ENCODE assay signal across 14 cellular contexts in genomic region chr5:168583742-168584482, GRCh38. TPM values are rescaled to one million over a fixed set of nuclear protein-coding genes. Genes with fewer than 3 reads are reported as not detected.
DNase-seq lines count a peak whose midpoint lies in the region; ATAC-seq and TF ChIP-seq lines count a peak whose summit lies in the region.
"Had no signal": no experiment of that assay in that cellular context is flagged by ENCODE, and none has a peak within 500 bp of the region (broad histone marks: within the 10 kb centered on the region; RNA-seq: fewer than 3 reads in every experiment).

No MANE protein-coding gene starts in this region.

- intact Hi-C loops in OCI-LY7 (cut with micrococcal nuclease; ENCODE audit: unreplicated experiment) (no loop called here), Right ventricle myocardium inferior (cut with DNase I) (no loop called here), testis (cut with DNase I; ENCODE audit: low total_unique reads) (no loop called here)

- H3K4me3 ChIP-seq in OCI-LY7 (ENCODE audit: low read depth, low read length, poor library complexity, severe bottlenecking) (no peak overlapping the region), testis (no peak overlapping the region)
- H3K4me3 ChIP-seq: smooth muscle cell had no signal

- H3K27ac ChIP-seq in OCI-LY7 (ENCODE audit: low read depth, low read length, poor library complexity, severe bottlenecking) (no peak overlapping the region), testis (no peak overlapping the region)

- peaks cover 2% of the 10 kb centered on the region for H3K79me2 ChIP-seq in OCI-LY7 (ENCODE audit: insufficient read depth, low read depth, low read length)

- BruUV-seq in OCI-LY7 (replicated peaks; lab: Mats Ljungman, UMichigan), result no TSS peak

- CTCF ChIA-PET in OCI-LY7 (lab: Charles Lee; ENCODE audit: unreplicated experiment), result interaction anchor here (0.5 kb wide), 1 partner anchor 144 kb away, joined by 4 read pairs; no protein-coding TSS in a partner anchor

- H3K4me1 ChIP-seq in OCI-LY7 (ENCODE audit: insufficient read depth, low read length, poor library complexity, severe bottlenecking) (peaks cover 8% of the 10 kb centered on the region), testis (peaks cover 11% of the 10 kb centered on the region)

- no peak overlapping the region for H3K4me2 ChIP-seq in OCI-LY7 (ENCODE audit: low read length)
- H3K4me2 ChIP-seq: smooth muscle cell had no signal

- no peaks in the 10 kb centered on the region for H3K9me3 ChIP-seq in OCI-LY7 (ENCODE audit: low read length)
- H3K9me3 ChIP-seq in testis, result no peaks in the 10 kb centered on the region

- H4K20me1 ChIP-seq in OCI-LY7 (ENCODE audit: insufficient read depth, low read length), result peaks cover 1% of the 10 kb centered on the region

- TF ChIP-seq CTCF in OCI-LY7 (conservative IDR thresholded peaks at IDR 0.05; ENCODE audit: low read length) (no peak), testis (IDR thresholded peaks at IDR 0.05) (no peak)

- ATAC-seq in GM18517 (IDR thresholded peaks at IDR 0.05; ENCODE audit: unreplicated experiment) (peak; percentile 31), GM21447 (IDR thresholded peaks at IDR 0.05; ENCODE audit: unreplicated experiment) (peak; percentile 35), HG03103 (IDR thresholded peaks at IDR 0.05; ENCODE audit: low read depth, unreplicated experiment) (peak; percentile 23), Right ventricle myocardium inferior (no peak)
- ATAC-seq: naive thymus-derived CD4-positive, alpha-beta T cell had no signal

- H3K36me3 ChIP-seq in OCI-LY7 (ENCODE audit: insufficient read depth, low read length) (no peaks in the 10 kb centered on the region), testis (ENCODE audit: low read depth, missing control alignments) (no peaks in the 10 kb centered on the region)

- no peak for TF ChIP-seq POLR2A in testis (IDR thresholded peaks at IDR 0.05)

- POLR2A ChIA-PET in OCI-LY7 (lab: Charles Lee), result interaction anchor here (0.7 kb wide), 1 partner anchor 103 kb away, joined by 3 read pairs; no protein-coding TSS in a partner anchor

- DNase-seq in OCI-LY7 (ENCODE audit: low spot score) (no peak), amygdala (lab: John Stamatoyannopoulos, UW) (no peak), Right ventricle myocardium inferior (ENCODE audit: missing footprints) (no peak), hepatic stellate cell (ENCODE audit: low spot score) (no peak), testis (no peak)
- DNase-seq: activated CD4-positive, alpha-beta T cell treated with anti-CD3 and anti-CD28 coated beads for 1 hour; activated naive CD4-positive, alpha-beta T cell; CD8-positive, alpha-beta memory T cell; naive thymus-derived CD4-positive, alpha-beta T cell; NCI-H187 had no signal

- WGBS in testis, 2 donors, result 78 to 83% methylated on average over 2 of the region's 2 CpGs

- H2AFZ ChIP-seq in OCI-LY7 (ENCODE audit: low read length), result peak overlapping the region; percentile 21; the same call in 1 of the 2 replicates

- H3K9me2 ChIP-seq in OCI-LY7 (ENCODE audit: insufficient read depth, low read length), result no peaks in the 10 kb centered on the region

- H3K27me3 ChIP-seq in testis, result no peaks in the 10 kb centered on the region

RNA-seq across cellular contexts. Expression of gene PANK3, which starts 4.7 kb away (rescaled TPM):
- total RNA-seq in OCI-LY7 (2014; rRNA removed; shearing (Covaris generic)), result 33.9 and 36.0 TPM in 2 replicates
- 72.3 and 76.6 TPM in 2 replicates for total RNA-seq in OCI-LY7 (2022)
- 23.8 TPM for total RNA-seq in Right ventricle myocardium inferior
- 10 to 100 TPM; 44.9 to 50.0 TPM for total RNA-seq in testis
- 25.2 TPM for polyA plus RNA-seq in testis (ENCODE audit: insufficient read depth, low read depth, low replicate concordance)

RNA-seq across cellular contexts. Expression of gene FBLL1, which starts 54.8 kb away (rescaled TPM):
- total RNA-seq in OCI-LY7 (2014; rRNA removed; shearing (Covaris generic)), result not detected in 2 replicates
- total RNA-seq in OCI-LY7 (2022) (not detected in 2 replicates), Right ventricle myocardium inferior (not detected), testis (10 to 100 TPM in 1 of 2 donors, 1 to 10 TPM in 1; 6.4 to 11.5 TPM)
- polyA plus RNA-seq in testis (ENCODE audit: insufficient read depth, low read depth, low replicate concordance), result 12.4 TPM
- total RNA-seq: CD8-positive, alpha-beta memory T cell had no signal
- polyA plus RNA-seq: CD8-positive, alpha-beta memory T cell; naive thymus-derived CD4-positive, alpha-beta T cell had no signal
